ENCODE assay signal across 24 cellular contexts in genomic region chr16:70156207-70156978, GRCh38. TPM values are rescaled to one million over a fixed set of nuclear protein-coding genes. Genes with fewer than 3 reads are reported as not detected.
DNase-seq lines count a peak whose midpoint lies in the region; ATAC-seq and TF ChIP-seq lines count a peak whose summit lies in the region.
"Had no signal": no experiment of that assay in that cellular context is flagged by ENCODE, and none has a peak within 500 bp of the region (broad histone marks: within the 10 kb centered on the region; RNA-seq: fewer than 3 reads in every experiment).

No MANE protein-coding gene starts in this region.

- no peak for TF ChIP-seq RAD21 in IMR-90 (IDR thresholded peaks at IDR 0.05; ENCODE audit: low read length)

- H3K27me3 ChIP-seq in IMR-90 (ENCODE audit: control insufficient read depth, insufficient read depth, low read length), result no peaks in the 10 kb centered on the region
- H3K27me3 ChIP-seq: cardiac muscle cell, tibial artery had no signal

- no peak for TF ChIP-seq CTCF in natural killer cell (IDR thresholded peaks at IDR 0.05)
- TF ChIP-seq CTCF in IMR-90 (conservative IDR thresholded peaks at IDR 0.05; ENCODE audit: low read depth, low read length), result no peak

- no peak overlapping the region for H3K27ac ChIP-seq in IMR-90 (ENCODE audit: insufficient read depth, low read length)
- H3K27ac ChIP-seq: cardiac muscle cell, epithelial cell of prostate, HL-60, parathyroid adenoma, tibial artery had no signal

- peak overlapping the region in 1 of 2 donors; percentile 7 for H3K27ac Mint-ChIP-seq in natural killer cell treated with Interleukin-12 subunit alpha and Interleukin-12 subunit beta and Interleukin-15 and Interleukin-18, amount 100 ng/mL, for 72 hours
- no peak overlapping the region for H3K27ac Mint-ChIP-seq in natural killer cell
- H3K27ac Mint-ChIP-seq: HFFc6 had no signal

- no peak overlapping the region for H3K18ac ChIP-seq in IMR-90 (ENCODE audit: low read depth, low read length)

- H4K5ac ChIP-seq in IMR-90 (ENCODE audit: low read depth, low read length), result no peak overlapping the region

- intact Hi-C loops in natural killer cell (cut with micrococcal nuclease), result no loop called here
- intact Hi-C loops in IMR-90 (cut with micrococcal nuclease), result no loop called here

- POLR2A ChIA-PET in IMR-90 (lab: Charles Lee; ENCODE audit: unreplicated experiment), result no interaction called here

- H2AK9ac ChIP-seq in IMR-90 (replicated peaks; ENCODE audit: low read depth, low read length, poor library complexity), result no peak overlapping the region

- peak; percentile 59 for DNase-seq in natural killer cell treated with Interleukin-12 subunit alpha and Interleukin-12 subunit beta and Interleukin-15 and Interleukin-18, amount 100 ng/mL, for 72 hours (ENCODE audit: low spot score)
- DNase-seq in natural killer cell, result no peak
- DNase-seq in IMR-90, result no peak
- DNase-seq in mesenteric fat pad (ENCODE audit: low spot score), result peak; percentile 93
- no peak for DNase-seq in superior temporal gyrus (ENCODE audit: extremely low spot score)
- no peak for DNase-seq in SIG-M5 (lab: John Stamatoyannopoulos, UW)
- DNase-seq: activated effector memory CD4-positive, alpha-beta T cell treated with Interleukin-2 at 50 U/mL for 16 hours; DMS79; foreskin fibroblast; HFFc6; hypothalamus; KBM-7; mammary epithelial cell; NCI-H1694 treated with DMSO at 0.1 percent for 48 hours; stimulated activated naive CD4-positive, alpha-beta T cell; tibial artery had no signal

- no peaks in the 10 kb centered on the region for H3K4me1 ChIP-seq in IMR-90 (ENCODE audit: control insufficient read depth, insufficient read depth, low read length)
- H3K4me1 ChIP-seq: tibial artery had no signal

- peaks cover 15% of the 10 kb centered on the region for H3K9me1 ChIP-seq in IMR-90 (ENCODE audit: insufficient read depth, low read length)

- H3K9ac ChIP-seq in IMR-90 (ENCODE audit: low read depth, low read length), result no peak overlapping the region
- H3K9ac ChIP-seq: parathyroid adenoma had no signal

- TF ChIP-seq POLR2A in IMR-90 (IDR thresholded peaks at IDR 0.05; ENCODE audit: low read depth, low read length), result no peak

- H3K56ac ChIP-seq in IMR-90 (ENCODE audit: extremely low read depth, insufficient read depth, low read length), result no peak overlapping the region

- no peak overlapping the region for H2AK5ac ChIP-seq in IMR-90 (ENCODE audit: low read depth, low read length)

- peaks cover 37% of the 10 kb centered on the region for H3K36me3 Mint-ChIP-seq in natural killer cell treated with Interleukin-12 subunit alpha and Interleukin-12 subunit beta and Interleukin-15 and Interleukin-18, amount 100 ng/mL, for 72 hours
- peaks cover 22% of the 10 kb centered on the region for H3K36me3 Mint-ChIP-seq in natural killer cell

- no peaks in the 10 kb centered on the region for H3K79me1 ChIP-seq in IMR-90 (ENCODE audit: low read depth in 1 of 2, low read length in 2 of 2)

- CTCF ChIA-PET in IMR-90 (lab: Yijun Ruan, JAX), result no interaction called here

- WGBS in IMR-90 (ENCODE audit: extremely low coverage in 2 of 2, insufficient read length in 1 of 2), 2 experiments, result 92% methylated on average over 26 of the region's 29 CpGs; no CpG with 5 or more reads in 1 of the 2 experiments

- dilution Hi-C loops in IMR-90 (cut with HindIII; ENCODE audit: low sequenced_read_pairs, unreplicated experiment), result no loop called here

- no peak overlapping the region for H2BK15ac ChIP-seq in IMR-90 (ENCODE audit: low read depth, low read length)

- in situ Hi-C loops in IMR-90 (cut with MboI; ENCODE audit: low sequenced_read_pairs), result no loop called here

- no peak overlapping the region for H3K4ac ChIP-seq in IMR-90 (ENCODE audit: low read depth, low read length)

- H4K91ac ChIP-seq in IMR-90 (ENCODE audit: insufficient read depth, low read depth, low read length), result no peak overlapping the region

- no peaks in the 10 kb centered on the region for H3K4me1 Mint-ChIP-seq in natural killer cell treated with Interleukin-12 subunit alpha and Interleukin-12 subunit beta and Interleukin-15 and Interleukin-18, amount 100 ng/mL, for 72 hours (ENCODE audit: low read depth in 2 of 2)
- H3K4me1 Mint-ChIP-seq in natural killer cell, result no peaks in the 10 kb centered on the region

- H2BK120ac ChIP-seq in IMR-90 (ENCODE audit: low read depth, low read length), result no peak overlapping the region

- no peaks in the 10 kb centered on the region for H3K9me3 ChIP-seq in IMR-90 (ENCODE audit: control insufficient read depth, insufficient read depth, low read length)
- H3K9me3 ChIP-seq: tibial artery had no signal

- no peak overlapping the region for H3K4me3 ChIP-seq in IMR-90 (ENCODE audit: insufficient read depth, low read depth, low read length)
- H3K4me3 ChIP-seq: cardiac muscle cell, tibial artery had no signal

- no peaks in the 10 kb centered on the region for H3K9me3 Mint-ChIP-seq in natural killer cell treated with Interleukin-12 subunit alpha and Interleukin-12 subunit beta and Interleukin-15 and Interleukin-18, amount 100 ng/mL, for 72 hours
- H3K9me3 Mint-ChIP-seq in natural killer cell, result no peaks in the 10 kb centered on the region
- H3K9me3 Mint-ChIP-seq: CD8-positive, alpha-beta memory T cell; HFFc6 had no signal

- H3K14ac ChIP-seq in IMR-90 (replicated peaks; ENCODE audit: low read depth, low read length), result no peak overlapping the region

- peaks cover 74% of the 10 kb centered on the region for H3K36me3 ChIP-seq in IMR-90 (ENCODE audit: control insufficient read depth, insufficient read depth, low read length)

- H3K4me3 Mint-ChIP-seq in natural killer cell treated with Interleukin-12 subunit alpha and Interleukin-12 subunit beta and Interleukin-15 and Interleukin-18, amount 100 ng/mL, for 72 hours, result no peak overlapping the region
- H3K4me3 Mint-ChIP-seq in natural killer cell, result no peak overlapping the region
- H3K4me3 Mint-ChIP-seq: CD8-positive, alpha-beta memory T cell; HFFc6 had no signal

- H4K20me1 ChIP-seq in IMR-90 (ENCODE audit: insufficient read depth, low read length), result no peaks in the 10 kb centered on the region

- H3K27me3 Mint-ChIP-seq in natural killer cell treated with Interleukin-12 subunit alpha and Interleukin-12 subunit beta and Interleukin-15 and Interleukin-18, amount 100 ng/mL, for 72 hours, result no peaks in the 10 kb centered on the region
- H3K27me3 Mint-ChIP-seq in natural killer cell (ENCODE audit: low read depth in 2 of 2), result no peaks in the 10 kb centered on the region
- H3K27me3 Mint-ChIP-seq: CD8-positive, alpha-beta memory T cell had no signal

- ATAC-seq in natural killer cell treated with Interleukin-12 subunit alpha and Interleukin-12 subunit beta and Interleukin-15 and Interleukin-18, amount 100 ng/mL, for 72 hours, result peak in 1 of 2 donors; percentile 25
- no peak for ATAC-seq in natural killer cell
- no peak for ATAC-seq in IMR-90 (ENCODE audit: low read depth)
- no peak for ATAC-seq in GM21528 (IDR thresholded peaks at IDR 0.05; ENCODE audit: low FRiP score, unreplicated experiment)
- ATAC-seq in HG02610 (IDR thresholded peaks at IDR 0.05; ENCODE audit: unreplicated experiment), result no peak

- H3K23ac ChIP-seq in IMR-90 (ENCODE audit: low read depth, low read length), result no peak overlapping the region

- H4K8ac ChIP-seq in IMR-90 (ENCODE audit: low read depth in 2 of 2, low read length in 2 of 2), result no peak overlapping the region

- H2AFZ ChIP-seq in IMR-90 (replicated peaks; ENCODE audit: low read length, poor library complexity), result no peak overlapping the region
- H2AFZ ChIP-seq: parathyroid adenoma had no signal

- no peak overlapping the region for H2BK5ac ChIP-seq in IMR-90 (ENCODE audit: low read depth, low read length, poor library complexity, severe bottlenecking)

- BruUV-seq in IMR-90 (replicated peaks; lab: Mats Ljungman, UMichigan), result no TSS peak

- H3K4me2 ChIP-seq in IMR-90 (ENCODE audit: low read depth, low read length), result no peak overlapping the region

- H2BK20ac ChIP-seq in IMR-90 (ENCODE audit: low read depth, low read length), result no peak overlapping the region

TF ChIP-seq in IMR-90, 13 proteins besides CTCF, POLR2A, EP300 and RAD21:
- TF ChIP-seq SMC3 (IDR thresholded peaks at IDR 0.05; ENCODE audit: low read depth, low read length) (no peak), BHLHE40 (IDR thresholded peaks at IDR 0.05; ENCODE audit: low read depth, low read length) (no peak), CHD1 (IDR thresholded peaks at IDR 0.05; ENCODE audit: low read depth, low read length) (no peak), NFE2L2 (IDR thresholded peaks at IDR 0.05; ENCODE audit: low read depth, low read length) (peak; percentile 72)

RNA-seq across cellular contexts. Expression of gene CLEC18C, which starts 17.2 kb away (rescaled TPM):
- total RNA-seq in natural killer cell treated with Interleukin-12 subunit alpha and Interleukin-12 subunit beta and Interleukin-15 and Interleukin-18, amount 100 ng/mL, for 72 hours, result 1 to 10 TPM in 1 of 2 donors, not detected in 1; 1.9 TPM
- total RNA-seq in natural killer cell, result under 1 TPM; 0.29 to 0.88 (median 0.59) TPM
- total RNA-seq in IMR-90 (2012; rRNA removed), result not detected in 2 replicates
- 0.03 TPM in 1 of 2 replicates, not detected in the other for polyA plus RNA-seq in IMR-90 (2012; rRNA removed)
- polyA plus RNA-seq in IMR-90 (2012; cell fraction: cytosol; rRNA removed), result not detected in 2 replicates
- 0.19 and 0.35 TPM in 2 replicates for polyA plus RNA-seq in IMR-90 (2012; cell fraction: nucleus; rRNA removed; ENCODE audit: low replicate concordance)
- total RNA-seq in mesenteric fat pad, result not detected
- polyA plus RNA-seq: cardiac muscle cell; CD8-positive, alpha-beta memory T cell; keratinocyte; mammary epithelial cell had no signal

RNA-seq across cellular contexts. Expression of gene PDPR, which starts 42.3 kb away (rescaled TPM):
- 10 to 100 TPM; 37.2 to 51.5 TPM for total RNA-seq in natural killer cell treated with Interleukin-12 subunit alpha and Interleukin-12 subunit beta and Interleukin-15 and Interleukin-18, amount 100 ng/mL, for 72 hours
- total RNA-seq in natural killer cell (10 to 100 TPM; 50.0 to 73.9 (median 52.0) TPM), IMR-90 (2012; rRNA removed) (10.0 and 12.2 TPM in 2 replicates), mesenteric fat pad (33.5 TPM)
- 19.0 and 19.4 TPM in 2 replicates for polyA plus RNA-seq in IMR-90 (2012; rRNA removed)
- polyA plus RNA-seq in IMR-90 (2012; cell fraction: cytosol; rRNA removed), result 7.5 and 9.4 TPM in 2 replicates
- polyA plus RNA-seq in IMR-90 (2012; cell fraction: nucleus; rRNA removed; ENCODE audit: low replicate concordance), result 41.2 and 66.5 TPM in 2 replicates

Comparison
In these comparisons a context has a peak if more than half of its experiments do, and no peak if none do; other contexts are left out.
1. DNase-seq: peak in natural killer cell treated with Interleukin-12 subunit alpha and Interleukin-12 subunit beta and Interleukin-15 and Interleukin-18, amount 100 ng/mL, for 72 hours (single experiment) and mesenteric fat pad (single experiment); none in natural killer cell (single experiment), IMR-90 (single experiment), superior temporal gyrus (single experiment) and SIG-M5 (single experiment).